In genomic region chr14:34596891-34597290, GRCh38 we compare ENCODE assay signal across 15 cellular contexts. TPM values are rescaled to one million over a fixed set of nuclear protein-coding genes. Genes with fewer than 3 reads are reported as not detected.
DNase-seq lines count a peak whose midpoint lies in the region; ATAC-seq and TF ChIP-seq lines count a peak whose summit lies in the region.
"Had no signal": no experiment of that assay in that cellular context is flagged by ENCODE, and none has a peak within 500 bp of the region (broad histone marks: within the 10 kb centered on the region; RNA-seq: fewer than 3 reads in every experiment).

No MANE protein-coding gene starts in this region.

- WGBS in sigmoid colon, 2 donors = 88 to 93% methylated on average over 3 of the region's 3 CpGs

- no peak overlapping the region for H2AFZ ChIP-seq in PC-3 (ENCODE audit: low read length)
- H2AFZ ChIP-seq: GM23248 had no signal

- H3F3A ChIP-seq in PC-3 (ENCODE audit: low read length, unreplicated experiment) = no peaks in the 10 kb centered on the region

- TF ChIP-seq CTCF in PC-3 (conservative IDR thresholded peaks at IDR 0.05; ENCODE audit: low read depth, low read length) (no peak), sigmoid colon (IDR thresholded peaks at IDR 0.05) (no peak)

- no peaks in the 10 kb centered on the region for H3K27me3 Mint-ChIP-seq in activated T-cell treated with anti-CD3 and anti-CD28 coated beads, Interleukin-2, amount 50 U/mL, for 24 hours
- no peaks in the 10 kb centered on the region for H3K27me3 Mint-ChIP-seq in activated T-cell treated with anti-CD3 and anti-CD28 coated beads, Interleukin-2, amount 50 U/mL, for 72 hours (ENCODE audit: low read depth)
- H3K27me3 Mint-ChIP-seq: CD4-positive, alpha-beta T cell had no signal

- H3K4me3 ChIP-seq in PC-3 (ENCODE audit: low read length) (no peak overlapping the region), sigmoid colon (no peak overlapping the region)
- H3K4me3 ChIP-seq: GM23248 had no signal

- H3K9me2 ChIP-seq in PC-3 (replicated peaks; ENCODE audit: low read length) = no peaks in the 10 kb centered on the region

- BruUV-seq in PC-3 (replicated peaks; lab: Mats Ljungman, UMichigan) = TSS peak; percentile 38

- intact Hi-C loops in PC-3 (cut with micrococcal nuclease) (no loop called here), sigmoid colon (cut with DNase I) (no loop called here)

- no peaks in the 10 kb centered on the region for H3K4me1 Mint-ChIP-seq in activated T-cell treated with anti-CD3 and anti-CD28 coated beads, Interleukin-2, amount 50 U/mL, for 24 hours (ENCODE audit: low read depth)
- no peaks in the 10 kb centered on the region for H3K4me1 Mint-ChIP-seq in activated T-cell treated with anti-CD3 and anti-CD28 coated beads, Interleukin-2, amount 50 U/mL, for 72 hours (ENCODE audit: low read depth)

- H3K9me3 ChIP-seq in PC-3 (ENCODE audit: low read length) = no peaks in the 10 kb centered on the region
- no peaks in the 10 kb centered on the region for H3K9me3 ChIP-seq in sigmoid colon

- no peaks in the 10 kb centered on the region for H3K79me2 ChIP-seq in PC-3 (ENCODE audit: low read length)

- H3K27ac ChIP-seq in PC-3 (ENCODE audit: low read length) = no peak overlapping the region
- H3K27ac ChIP-seq in sigmoid colon = no peak overlapping the region
- H3K27ac ChIP-seq: GM23248 had no signal

- no peak overlapping the region for H3K4me2 ChIP-seq in PC-3 (ENCODE audit: low read length)

- TF ChIP-seq EP300 in sigmoid colon (IDR thresholded peaks at IDR 0.05) = no peak

- H3K9ac ChIP-seq in PC-3 (ENCODE audit: low read length) = no peak overlapping the region
- H3K9ac ChIP-seq: GM23248 had no signal

- no peak for ATAC-seq in activated T-cell treated with anti-CD3 and anti-CD28 coated beads, Interleukin-2, amount 50 U/mL, for 72 hours (replicated peaks in 1 of 2)
- ATAC-seq in PC-3 (no peak), GM21576 (IDR thresholded peaks at IDR 0.05; ENCODE audit: unreplicated experiment) (no peak)

- peaks cover 92% of the 10 kb centered on the region for H3K36me3 Mint-ChIP-seq in activated T-cell treated with anti-CD3 and anti-CD28 coated beads, Interleukin-2, amount 50 U/mL, for 24 hours (ENCODE audit: low read depth)
- peaks cover 2 to 37% of the 10 kb centered on the region in 2 donors for H3K36me3 Mint-ChIP-seq in activated T-cell treated with anti-CD3 and anti-CD28 coated beads, Interleukin-2, amount 50 U/mL, for 72 hours (ENCODE audit: insufficient read depth in 2 of 2)

- H3K27ac Mint-ChIP-seq in activated T-cell treated with anti-CD3 and anti-CD28 coated beads, Interleukin-2, amount 50 U/mL, for 24 hours = peak overlapping the region; percentile 52
- no peak overlapping the region for H3K27ac Mint-ChIP-seq in activated T-cell treated with anti-CD3 and anti-CD28 coated beads, Interleukin-2, amount 50 U/mL, for 72 hours

- no peak for TF ChIP-seq POLR2A in sigmoid colon (IDR thresholded peaks at IDR 0.05)

- POLR2A ChIA-PET in PC-3 (lab: Charles Lee; ENCODE audit: unreplicated experiment) = no interaction called here

- H4K20me1 ChIP-seq in PC-3 (ENCODE audit: low read length) = no peaks in the 10 kb centered on the region

- CTCF ChIA-PET in PC-3 (lab: Charles Lee) = no interaction called here

- H3K4me3 Mint-ChIP-seq in activated T-cell treated with anti-CD3 and anti-CD28 coated beads, Interleukin-2, amount 50 U/mL, for 24 hours = no peak overlapping the region
- H3K4me3 Mint-ChIP-seq in activated T-cell treated with anti-CD3 and anti-CD28 coated beads, Interleukin-2, amount 50 U/mL, for 72 hours = no peak overlapping the region
- H3K4me3 Mint-ChIP-seq: CD4-positive, alpha-beta T cell had no signal

- no peaks in the 10 kb centered on the region for H3K9me3 Mint-ChIP-seq in activated T-cell treated with anti-CD3 and anti-CD28 coated beads, Interleukin-2, amount 50 U/mL, for 24 hours
- no peaks in the 10 kb centered on the region for H3K9me3 Mint-ChIP-seq in activated T-cell treated with anti-CD3 and anti-CD28 coated beads, Interleukin-2, amount 50 U/mL, for 72 hours
- H3K9me3 Mint-ChIP-seq: CD4-positive, alpha-beta T cell had no signal

- no peaks in the 10 kb centered on the region for H3K27me3 ChIP-seq in PC-3 (ENCODE audit: low read length)
- no peaks in the 10 kb centered on the region for H3K27me3 ChIP-seq in sigmoid colon

- H3K36me3 ChIP-seq in PC-3 (ENCODE audit: low read depth, low read length) (peaks cover 43% of the 10 kb centered on the region), sigmoid colon (peaks cover 30 to 100% (median 76%) of the 10 kb centered on the region in 4 donors)

- H3K4me1 ChIP-seq in PC-3 (ENCODE audit: insufficient read depth, low read length) = no peaks in the 10 kb centered on the region
- no peaks in the 10 kb centered on the region for H3K4me1 ChIP-seq in sigmoid colon

- peak; percentile 9 for DNase-seq in activated T-cell treated with anti-CD3 and anti-CD28 coated beads, Interleukin-2, amount 50 U/mL, for 24 hours
- no peak for DNase-seq in activated T-cell treated with anti-CD3 and anti-CD28 coated beads, Interleukin-2, amount 50 U/mL, for 72 hours
- DNase-seq in PC-3 = no peak
- DNase-seq in mesenteric fat pad (ENCODE audit: low spot score) = peak; percentile 2
- DNase-seq in sigmoid colon = peak; percentile 38
- DNase-seq in NK-92 treated with Interleukin-12 subunit alpha and Interleukin-12 subunit beta, amount 100 ng/mL, for 24 hours (lab: John Stamatoyannopoulos, UW) = no peak
- DNase-seq in stimulated activated CD4-positive, alpha-beta T cell treated with anti-CD3 and anti-CD28 coated beads, Interleukin-4, amount 100 ng/mL, for 24 hours = no peak
- DNase-seq: 8988T; ACHN; C1 segment of cervical spinal cord; Calu3; CD4-positive, alpha-beta T cell; DMS 273 treated with DMSO at 0.1 percent for 48 hours; GM23248 had no signal

RNA-seq across cellular contexts. Expression of gene SNX6, which starts 33.1 kb away (rescaled TPM):
- 10 to 100 TPM; 90.9 to 93.9 TPM for total RNA-seq in activated T-cell treated with anti-CD3 and anti-CD28 coated beads, Interleukin-2, amount 50 U/mL, for 72 hours
- total RNA-seq in PC-3 (2014; rRNA removed) (46.8 and 53.9 TPM in 2 replicates), mesenteric fat pad (97.4 TPM), sigmoid colon (100 to 1,000 TPM in 2 of 4 donors, 10 to 100 TPM in 2; 79.0 to 136 (median 108) TPM)
- polyA plus RNA-seq in sigmoid colon = 100 to 1,000 TPM in 1 of 3 donors, 10 to 100 TPM in 2; 69.4 to 105 (median 72.7) TPM

RNA-seq across cellular contexts. Expression of gene EAPP, which starts 57.4 kb away (rescaled TPM):
- 10 to 100 TPM; 53.4 to 54.8 TPM for total RNA-seq in activated T-cell treated with anti-CD3 and anti-CD28 coated beads, Interleukin-2, amount 50 U/mL, for 72 hours
- 38.2 and 49.5 TPM in 2 replicates for total RNA-seq in PC-3 (2014; rRNA removed)
- total RNA-seq in mesenteric fat pad = 22.1 TPM
- total RNA-seq in sigmoid colon = 10 to 100 TPM; 25.5 to 44.9 (median 39.2) TPM
- 100 to 1,000 TPM in 2 of 3 donors, 10 to 100 TPM in 1; 54.4 to 133 (median 114) TPM for polyA plus RNA-seq in sigmoid colon

Comparison
In these comparisons a context has a peak if more than half of its experiments do, and no peak if none do; other contexts are left out.
1. DNase-seq: peak in activated T-cell treated with anti-CD3 and anti-CD28 coated beads, Interleukin-2, amount 50 U/mL, for 24 hours (single experiment), mesenteric fat pad (single experiment) and sigmoid colon (single experiment); none in activated T-cell treated with anti-CD3 and anti-CD28 coated beads, Interleukin-2, amount 50 U/mL, for 72 hours (0 of 2), PC-3 (single experiment), NK-92 treated with Interleukin-12 subunit alpha and Interleukin-12 subunit beta, amount 100 ng/mL, for 24 hours (single experiment) and stimulated activated CD4-positive, alpha-beta T cell treated with anti-CD3 and anti-CD28 coated beads, Interleukin-4, amount 100 ng/mL, for 24 hours (single experiment).